ENCODE assay signal across 14 cellular contexts in the genomic region with DNA sequence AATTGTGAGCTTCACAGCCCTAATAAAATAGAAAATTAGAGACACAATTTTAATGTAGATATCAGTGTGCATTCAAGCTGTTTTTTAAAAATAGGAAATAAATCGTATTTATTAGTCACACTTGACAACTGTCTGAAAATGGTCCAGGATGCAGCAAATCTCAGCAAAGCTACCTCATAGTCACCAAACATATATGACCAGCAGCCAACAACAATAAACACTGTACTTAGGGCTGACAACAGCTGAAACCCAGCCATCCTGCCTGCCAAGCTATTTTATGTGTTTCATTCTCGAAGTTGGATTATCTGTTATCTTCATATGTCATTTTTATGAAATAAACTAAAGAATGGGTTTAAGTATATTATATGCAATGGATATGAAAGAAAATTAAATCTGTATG.
"Had no signal": no experiment of that assay in that cellular context is flagged by ENCODE, and none has a peak within 500 bp of the region (broad histone marks: within the 10 kb centered on the region; RNA-seq: fewer than 3 reads in every experiment).

No MANE protein-coding gene starts in this region.

- H3K9me3 Mint-ChIP-seq: natural killer cell treated with Interleukin-12 subunit alpha and Interleukin-12 subunit beta and Interleukin-15 and Interleukin-18, amount 100 ng/mL, for 72 hours had no signal

- H3K27me3 ChIP-seq: cardiac muscle cell, colonic mucosa, esophagus squamous epithelium, upper lobe of left lung had no signal

- H3K4me1 ChIP-seq: colonic mucosa, esophagus squamous epithelium, upper lobe of left lung had no signal

- H3K27ac ChIP-seq: cardiac muscle cell, colonic mucosa, esophagus squamous epithelium, upper lobe of left lung had no signal

- H3K36me3 Mint-ChIP-seq: activated naive CD8-positive, alpha-beta T cell; natural killer cell treated with Interleukin-12 subunit alpha and Interleukin-12 subunit beta and Interleukin-15 and Interleukin-18, amount 100 ng/mL, for 72 hours had no signal

- H3K9me3 ChIP-seq: colonic mucosa, esophagus squamous epithelium, upper lobe of left lung had no signal

- ATAC-seq: natural killer cell treated with Interleukin-12 subunit alpha and Interleukin-12 subunit beta and Interleukin-15 and Interleukin-18, amount 100 ng/mL, for 72 hours; sciatic nerve; stimulated activated naive CD8-positive, alpha-beta T cell treated with anti-CD3 and anti-CD28 coated beads, Interleukin-15, Interleukin-2, amounts not matched to agents 100 U/mL and 50 U/mL, for 24 hours had no signal

- H3K36me3 ChIP-seq: cardiac muscle cell, colonic mucosa, esophagus squamous epithelium, upper lobe of left lung had no signal

- H3K27me3 Mint-ChIP-seq: activated naive CD8-positive, alpha-beta T cell had no signal

- H3K4me3 Mint-ChIP-seq: activated naive CD8-positive, alpha-beta T cell; natural killer cell treated with Interleukin-12 subunit alpha and Interleukin-12 subunit beta and Interleukin-15 and Interleukin-18, amount 100 ng/mL, for 72 hours had no signal

- H3K27ac Mint-ChIP-seq: activated naive CD8-positive, alpha-beta T cell; natural killer cell treated with Interleukin-12 subunit alpha and Interleukin-12 subunit beta and Interleukin-15 and Interleukin-18, amount 100 ng/mL, for 72 hours had no signal

- H3K4me3 ChIP-seq: cardiac muscle cell, colonic mucosa, esophagus squamous epithelium, lung, upper lobe of left lung had no signal

- DNase-seq: activated gamma-delta T cell; activated T-cell treated with anti-CD3 and anti-CD28 coated beads, Interleukin-2, amount 50 U/mL, for 1 hour; anterior cingulate cortex; colonic mucosa; esophagus squamous epithelium; hypothalamus; stimulated activated CD4-positive, alpha-beta T cell treated with anti-CD3 and anti-CD28 coated beads, Interleukin-2, amount 100 ng/mL, for 48 hours; stimulated activated naive CD8-positive, alpha-beta T cell treated with anti-CD3 and anti-CD28 coated beads, Interleukin-15, Interleukin-2, amounts not matched to agents 100 U/mL and 50 U/mL, for 24 hours; upper lobe of left lung had no signal
